31 cellular contexts compared by ENCODE assay signal in the genomic region with DNA sequence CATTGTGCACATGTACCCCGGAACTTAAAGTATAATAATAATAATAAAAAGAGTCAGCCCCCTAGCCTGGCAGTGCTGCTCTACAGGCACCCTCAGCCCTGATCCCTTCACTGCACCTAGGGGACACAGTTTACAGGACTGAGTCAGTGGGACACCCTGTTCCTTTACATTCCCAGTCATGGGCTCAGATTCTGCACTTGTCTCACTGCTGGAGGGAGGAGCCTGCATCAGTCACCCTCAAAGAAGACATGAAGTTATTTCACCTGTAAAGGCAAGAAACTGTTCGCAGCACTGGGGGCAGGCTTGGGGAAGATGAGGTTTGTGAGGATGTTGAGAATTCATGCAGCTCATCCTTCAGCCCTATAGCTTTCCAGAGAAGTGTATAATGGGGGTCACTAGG. TPM values are rescaled to one million over a fixed set of nuclear protein-coding genes. Genes with fewer than 3 reads are reported as not detected.
"Had no signal": no experiment of that assay in that cellular context is flagged by ENCODE, and none has a peak within 500 bp of the region (broad histone marks: within the 10 kb centered on the region; RNA-seq: fewer than 3 reads in every experiment).

No MANE protein-coding gene starts in this region.

- ATAC-seq: HepG2, Right ventricle myocardium inferior, SK-N-SH treated with all-trans-retinoic acid at 6 μM for 48 hours had no signal

- DNase-seq: IMR-90, Kasumi-1, MV-4-11, NCI-H1048, NCI-H1105, NCI-H1417, NCI-H1436 treated with DMSO at 0.1 percent for 48 hours, NCI-H1694 treated with DMSO at 0.1 percent for 48 hours, NCI-H1930, NCI-H2081, NCI-H2107, NCI-H2171, NCI-H226, NCI-H446, NCI-H510A, NCI-H524 treated with DMSO at 0.1 percent for 48 hours, NCI-H69, NCI-H774, OCI-M1, PC-9, Peyer's patch, SHP77 treated with DMSO at 0.1 percent for 48 hours, SJCRH30 had no signal

- H3K4me3 ChIP-seq: PC-9, Peyer's patch, SJCRH30 had no signal

- H3K27me3 ChIP-seq: Peyer's patch, SJCRH30 had no signal

- H3K4me1 ChIP-seq: Peyer's patch, SJCRH30 had no signal

- H3K4me2 ChIP-seq: KMS-11, PC-9 had no signal

- H3K36me3 ChIP-seq: Peyer's patch, SJCRH30 had no signal

- H3K27ac ChIP-seq: KMS-11, PC-9, Peyer's patch, SJCRH30 had no signal

- H2AFZ ChIP-seq: PC-9 had no signal

- H3K9me3 ChIP-seq: Peyer's patch had no signal

- H3K9ac ChIP-seq: KMS-11 had no signal

RNA-seq across cellular contexts. Expression of gene VPREB1, which starts 50.7 kb away (rescaled TPM):
- total RNA-seq: HepG2; HT1080; IMR-90; MCF 10A; PC-9; Peyer's patch; Right ventricle myocardium inferior; RPMI7951; SJCRH30; T-helper 1 cell treated with Interleukin-12 subunit alpha and Interleukin-12 subunit beta and Interleukin-4 antibody, amounts not matched to agents 30 ng/mL and 1 ng/mL, for 36 hours had no signal
